23 cellular contexts compared by ENCODE assay signal in genomic region chr9:87234854-87235253, GRCh38.
"Had no signal": no experiment of that assay in that cellular context is flagged by ENCODE, and none has a peak within 500 bp of the region (broad histone marks: within the 10 kb centered on the region; RNA-seq: fewer than 3 reads in every experiment).

No MANE protein-coding gene starts in this region.

- H3K4me3 ChIP-seq: coronary artery, dorsolateral prefrontal cortex, esophagus squamous epithelium, gastrocnemius medialis, heart right ventricle, left lung, lower lobe of right lung, mucosa of descending colon had no signal

- H3K9me3 ChIP-seq: esophagus squamous epithelium, gastrocnemius medialis, left lung, lower lobe of right lung, mucosa of descending colon had no signal

- FAIRE-seq: colon, endothelial cell of umbilical vein, islet of Langerhans, keratinocyte had no signal

- H3K4me1 ChIP-seq: esophagus squamous epithelium, left lung, lower lobe of right lung had no signal

- H3K27me3 ChIP-seq: dorsolateral prefrontal cortex, esophagus squamous epithelium, gastrocnemius medialis, heart right ventricle, left lung had no signal

- H3K4me3 Mint-ChIP-seq: mesothelial cell of epicardium had no signal

- ATAC-seq: gastrocnemius medialis, left lung, left ventricle myocardium superior, lower lobe of right lung, mucosa of descending colon had no signal

- H3K27ac Mint-ChIP-seq: mesothelial cell of epicardium had no signal

- H3K36me3 ChIP-seq: esophagus squamous epithelium, gastrocnemius medialis, heart right ventricle, left lung, lower lobe of right lung had no signal

- DNase-seq: dermis blood vessel endothelial cell; dorsolateral prefrontal cortex; effector CD4-positive, alpha-beta T cell; effector memory CD4-positive, alpha-beta T cell; esophagus squamous epithelium; foreskin fibroblast; foreskin melanocyte; gastrocnemius medialis; glutamatergic neuron; head of caudate nucleus; heart right ventricle; hippocampal formation; left cardiac atrium; left lung; left ventricle myocardium superior; lower lobe of right lung; mucosa of descending colon had no signal

- H3K27ac ChIP-seq: coronary artery, dorsolateral prefrontal cortex, esophagus squamous epithelium, gastrocnemius medialis, heart right ventricle, left lung, lower lobe of right lung had no signal
